16 cellular contexts compared by ENCODE assay signal in genomic region chr11:24234822-24235508, GRCh38.
DNase-seq lines count a peak whose midpoint lies in the region; ATAC-seq and TF ChIP-seq lines count a peak whose summit lies in the region.
"Had no signal": no experiment of that assay in that cellular context is flagged by ENCODE, and none has a peak within 500 bp of the region (broad histone marks: within the 10 kb centered on the region; RNA-seq: fewer than 3 reads in every experiment).

No MANE protein-coding gene starts in this region.

- no peaks in the 10 kb centered on the region for H3K9me3 Mint-ChIP-seq in Caco-2 (ENCODE audit: unreplicated experiment)
- peaks cover 0 to 15% (median 2%) of the 10 kb centered on the region in 11 donors for H3K9me3 Mint-ChIP-seq in naive thymus-derived CD4-positive, alpha-beta T cell

- H3K36me3 ChIP-seq in Caco-2 (ENCODE audit: control insufficient read depth, insufficient read depth, low read length), result no peaks in the 10 kb centered on the region
- no peaks in the 10 kb centered on the region for H3K36me3 ChIP-seq in left lung
- no peaks in the 10 kb centered on the region for H3K36me3 ChIP-seq in naive thymus-derived CD4-positive, alpha-beta T cell (ENCODE audit: control insufficient read depth in 2 of 3, insufficient read depth in 3 of 3, low read length in 3 of 3)
- H3K36me3 ChIP-seq: prostate gland had no signal

- ATAC-seq in left lung (peak; percentile 93), HG03108 (IDR thresholded peaks at IDR 0.05; ENCODE audit: unreplicated experiment) (no peak), GM18861 (IDR thresholded peaks at IDR 0.05; ENCODE audit: unreplicated experiment) (no peak)
- ATAC-seq in naive thymus-derived CD4-positive, alpha-beta T cell, result no peak
- ATAC-seq: HCT116; stimulated activated naive CD8-positive, alpha-beta T cell treated with anti-CD3 and anti-CD28 coated beads, Interleukin-15, Interleukin-2, amounts not matched to agents 100 U/mL and 50 U/mL, for 24 hours had no signal

- POLR2A ChIA-PET in Caco-2 (lab: Charles Lee), result no interaction called here
- POLR2A ChIA-PET in naive thymus-derived CD4-positive, alpha-beta T cell (lab: Charles Lee), result no interaction called here

- H3K36me3 Mint-ChIP-seq in Caco-2 (ENCODE audit: insufficient read depth, unreplicated experiment), result no peaks in the 10 kb centered on the region
- H3K36me3 Mint-ChIP-seq in naive thymus-derived CD4-positive, alpha-beta T cell, result no peaks in the 10 kb centered on the region
- H3K36me3 Mint-ChIP-seq: CD4-positive, CD25-positive, alpha-beta regulatory T cell had no signal

- H3K9me3 ChIP-seq in Caco-2, result no peaks in the 10 kb centered on the region
- H3K9me3 ChIP-seq in left lung, result peaks cover 0 to 2% of the 10 kb centered on the region in 2 donors
- no peaks in the 10 kb centered on the region for H3K9me3 ChIP-seq in naive thymus-derived CD4-positive, alpha-beta T cell (ENCODE audit: control insufficient read depth in 2 of 3, low read length in 3 of 3)
- H3K9me3 ChIP-seq: prostate gland had no signal

- CTCF ChIA-PET in Caco-2 (lab: Charles Lee), result interaction anchor here (1.0 kb wide), 1 partner anchor 695 kb away, joined by 7 read pairs; no protein-coding TSS in a partner anchor
- CTCF ChIA-PET in naive thymus-derived CD4-positive, alpha-beta T cell (lab: Charles Lee), result no interaction called here

- H3K4me1 ChIP-seq in Caco-2 (no peaks in the 10 kb centered on the region), left lung (no peaks in the 10 kb centered on the region)
- H3K4me1 ChIP-seq in naive thymus-derived CD4-positive, alpha-beta T cell (ENCODE audit: control insufficient read depth in 2 of 2, insufficient read depth in 2 of 2, low read length in 2 of 2), result no peaks in the 10 kb centered on the region
- H3K4me1 ChIP-seq: prostate gland had no signal

- intact Hi-C loops in Caco-2 (cut with micrococcal nuclease; ENCODE audit: unreplicated experiment) (loop anchor here (1.0 kb wide), 2 partner anchors 401 to 695 kb away; no protein-coding TSS in a partner anchor), left lung (cut with DNase I) (no loop called here)
- intact Hi-C loops in naive thymus-derived CD4-positive, alpha-beta T cell (cut with micrococcal nuclease), result no loop called here

- DNase-seq in Caco-2, result peak; percentile 36 to 52
- DNase-seq in HuH-7.5 (ENCODE audit: low spot score), result peak; percentile 8
- DNase-seq in astrocyte of the hippocampus (ENCODE audit: low read depth, low spot score), result peak; percentile 65
- peak; percentile 73 to 81 for DNase-seq in left lung
- DNase-seq in naive thymus-derived CD4-positive, alpha-beta T cell, result no peak
- no peak for DNase-seq in pons (ENCODE audit: low spot score)
- DNase-seq: activated CD4-positive, CD25-positive, alpha-beta regulatory T cell; activated T-cell treated with anti-CD3 and anti-CD28 coated beads, Interleukin-2, amount 50 U/mL, for 48 hours; CD4-positive, CD25-positive, alpha-beta regulatory T cell; central memory CD4-positive, alpha-beta T cell; stimulated activated CD4-positive, alpha-beta T cell treated with anti-CD3 and anti-CD28 coated beads, Interleukin-4, amount 100 ng/mL, for 24 hours; stimulated activated naive CD8-positive, alpha-beta T cell treated with anti-CD3 and anti-CD28 coated beads, Interleukin-15, Interleukin-2, amounts not matched to agents 100 U/mL and 50 U/mL, for 24 hours had no signal

- H3K4me3 ChIP-seq in Caco-2 (ENCODE audit: low read depth, low read length) (no peak overlapping the region), left lung (no peak overlapping the region)
- H3K4me3 ChIP-seq in naive thymus-derived CD4-positive, alpha-beta T cell (ENCODE audit: low read length), result no peak overlapping the region
- H3K4me3 ChIP-seq: prostate gland had no signal

- peaks cover under 1% of the 10 kb centered on the region for H3K4me1 Mint-ChIP-seq in Caco-2 (ENCODE audit: low read depth, unreplicated experiment)
- no peaks in the 10 kb centered on the region for H3K4me1 Mint-ChIP-seq in naive thymus-derived CD4-positive, alpha-beta T cell
- H3K4me1 Mint-ChIP-seq: CD4-positive, CD25-positive, alpha-beta regulatory T cell had no signal

- TF ChIP-seq CTCF in Caco-2 (IDR thresholded peaks at IDR 0.05; ENCODE audit: insufficient read depth in 1 of 2, low read depth in 1 of 2, low read length in 1 of 2, severe bottlenecking in 1 of 2, unreplicated experiment in 1 of 2) (peak in 1 of 2 experiments; percentile 34), left lung (IDR thresholded peaks at IDR 0.05) (no peak)

- no peak overlapping the region for H3K27ac Mint-ChIP-seq in Caco-2 (ENCODE audit: unreplicated experiment)
- H3K27ac Mint-ChIP-seq in naive thymus-derived CD4-positive, alpha-beta T cell, result no peak overlapping the region
- H3K27ac Mint-ChIP-seq: CD4-positive, CD25-positive, alpha-beta regulatory T cell had no signal

- no peak overlapping the region for H3K27ac ChIP-seq in left lung
- H3K27ac ChIP-seq in naive thymus-derived CD4-positive, alpha-beta T cell (ENCODE audit: low read depth, low read length), result no peak overlapping the region
- H3K27ac ChIP-seq: prostate gland had no signal

- BruUV-seq in Caco-2 (replicated peaks; lab: Mats Ljungman, UMichigan), result no TSS peak

- H3K27me3 ChIP-seq in Caco-2 (replicated peaks; ENCODE audit: control insufficient read depth, insufficient read depth, low read length), result no peaks in the 10 kb centered on the region
- no peaks in the 10 kb centered on the region for H3K27me3 ChIP-seq in left lung
- no peaks in the 10 kb centered on the region for H3K27me3 ChIP-seq in naive thymus-derived CD4-positive, alpha-beta T cell (ENCODE audit: control insufficient read depth in 2 of 2, insufficient read depth in 2 of 2, low read length in 2 of 2)

- no peak overlapping the region for H3K4me3 Mint-ChIP-seq in Caco-2 (ENCODE audit: unreplicated experiment)
- no peak overlapping the region for H3K4me3 Mint-ChIP-seq in naive thymus-derived CD4-positive, alpha-beta T cell
- H3K4me3 Mint-ChIP-seq: CD4-positive, CD25-positive, alpha-beta regulatory T cell had no signal

- no peaks in the 10 kb centered on the region for H3K27me3 Mint-ChIP-seq in Caco-2 (ENCODE audit: insufficient read depth, unreplicated experiment)
- no peaks in the 10 kb centered on the region for H3K27me3 Mint-ChIP-seq in naive thymus-derived CD4-positive, alpha-beta T cell
- H3K27me3 Mint-ChIP-seq: CD4-positive, CD25-positive, alpha-beta regulatory T cell had no signal

Comparison
In these comparisons a context has a peak if more than half of its experiments do, and no peak if none do; other contexts are left out.
1. DNase-seq: peak in Caco-2 (2 of 2), HuH-7.5 (single experiment), astrocyte of the hippocampus (single experiment) and left lung (2 of 2); none in naive thymus-derived CD4-positive, alpha-beta T cell (0 of 9) and pons (single experiment).